Comparison of ENCODE assay signal across 1 cellular context in the genomic region with DNA sequence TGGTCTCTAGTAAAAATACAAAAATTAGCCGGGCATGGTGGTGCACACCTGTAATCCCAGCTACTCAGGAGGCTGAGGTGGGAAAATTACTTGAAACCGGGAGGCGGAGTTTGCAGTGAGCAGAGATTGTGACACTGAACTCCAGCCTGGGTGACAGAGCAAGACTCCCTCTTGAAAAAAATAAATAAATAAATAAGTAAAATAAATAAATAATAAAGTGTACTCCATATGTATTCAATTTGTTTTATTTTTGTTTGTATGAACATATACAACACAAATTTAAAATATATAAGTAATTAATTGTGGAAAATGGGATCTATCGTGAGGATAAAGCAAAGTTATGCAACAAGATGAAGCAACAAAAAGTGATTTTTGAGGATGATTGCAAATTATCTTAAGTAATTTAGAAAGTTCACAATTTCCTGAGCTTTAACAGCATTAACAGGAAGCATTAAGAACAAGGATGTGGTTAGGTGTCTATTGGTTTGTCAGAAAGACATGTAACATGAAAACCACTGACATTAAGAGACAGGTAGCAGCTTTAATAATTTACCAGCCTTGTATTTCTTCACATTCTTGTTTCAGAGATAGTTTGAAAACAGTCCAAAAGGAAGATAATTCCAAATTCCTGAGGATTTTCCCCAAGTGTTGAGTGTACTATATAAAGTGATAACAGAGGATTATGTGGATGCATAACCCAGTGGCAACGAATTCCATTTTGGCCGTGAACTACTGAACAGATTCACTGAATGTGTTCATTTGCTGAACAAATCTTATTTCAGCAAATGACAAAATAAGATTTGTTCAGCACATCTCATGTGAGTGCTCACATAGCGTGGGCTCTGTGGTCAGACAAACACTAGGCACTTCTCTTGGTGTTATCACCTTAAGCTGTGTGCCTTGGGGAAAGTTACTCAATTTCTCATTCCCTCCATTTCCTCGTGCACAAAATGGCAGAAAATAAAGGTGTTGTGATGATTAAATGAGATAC.
TF ChIP-seq lines count a peak whose summit lies in the region.

No MANE protein-coding gene starts in this region.

TF ChIP-seq in HEK293, 187 proteins besides CTCF, POLR2A, EP300 and RAD21 (continued from another document):
- TF ChIP-seq ZNF488 (tag by site-specific recombination; IDR thresholded peaks at IDR 0.05): no peak
- TF ChIP-seq BCL11A (tag by site-specific recombination; IDR thresholded peaks at IDR 0.05; ENCODE audit: low read depth): no peak
- TF ChIP-seq ZNF416 (tag by site-specific recombination; IDR thresholded peaks at IDR 0.05): no peak
- no peak for TF ChIP-seq YY2 (tag by site-specific recombination; IDR thresholded peaks at IDR 0.05)
- no peak for TF ChIP-seq ZNF174 (tag by site-specific recombination; IDR thresholded peaks at IDR 0.05)
- peak; percentile 41 for TF ChIP-seq ZNF426 (tag by site-specific recombination; IDR thresholded peaks at IDR 0.05)
- TF ChIP-seq ZBTB11 (tag by site-specific recombination; conservative IDR thresholded peaks at IDR 0.05; ENCODE audit: low read depth): peak; percentile 38; the same call in 1 of the 2 replicates
- TF ChIP-seq ZNF549 (tag by site-specific recombination; IDR thresholded peaks at IDR 0.05): no peak
- no peak for TF ChIP-seq WT1 (tag by site-specific recombination; IDR thresholded peaks at IDR 0.05)
- no peak for TF ChIP-seq ZNF510 (tag by site-specific recombination; IDR thresholded peaks at IDR 0.05; ENCODE audit: insufficient replicate concordance)
- TF ChIP-seq ZNF169 (tag by site-specific recombination; IDR thresholded peaks at IDR 0.05): no peak
- no peak for TF ChIP-seq ZNF184 (tag by site-specific recombination; IDR thresholded peaks at IDR 0.05)
- no peak for TF ChIP-seq ZNF211 (tag by site-specific recombination; IDR thresholded peaks at IDR 0.05; ENCODE audit: low read depth)
- TF ChIP-seq ZNF280D (tag by site-specific recombination; IDR thresholded peaks at IDR 0.05): no peak
- TF ChIP-seq ZNF202 (tag by site-specific recombination; IDR thresholded peaks at IDR 0.05; ENCODE audit: borderline replicate concordance): peak; percentile 44; the same call in 1 of the 2 replicates
- TF ChIP-seq ZNF701 (tag by site-specific recombination; IDR thresholded peaks at IDR 0.05): no peak
- no peak for TF ChIP-seq KLF16 (tag by site-specific recombination; IDR thresholded peaks at IDR 0.05)
- no peak for TF ChIP-seq ZNF768 (tag by site-specific recombination; IDR thresholded peaks at IDR 0.05)
- peak; percentile 61 for TF ChIP-seq ZNF518A (tag by site-specific recombination; conservative IDR thresholded peaks at IDR 0.05; ENCODE audit: low read depth)
- TF ChIP-seq ZNF404 (tag by site-specific recombination; IDR thresholded peaks at IDR 0.05): no peak
- no peak for TF ChIP-seq GLI2 (tag by site-specific recombination; IDR thresholded peaks at IDR 0.05; ENCODE audit: borderline replicate concordance, low read depth)
- peak; percentile 30 for TF ChIP-seq ZNF555 (tag by site-specific recombination; conservative IDR thresholded peaks at IDR 0.05)
- no peak for TF ChIP-seq SETDB1 (IDR thresholded peaks at IDR 0.05; ENCODE audit: insufficient read length, low read length)
- no peak for TF ChIP-seq BCL6B (tag by site-specific recombination; IDR thresholded peaks at IDR 0.05)
